ENCODE assay signal across 9 cellular contexts in genomic region chr13:99288069-99288468, GRCh38. TPM values are rescaled to one million over a fixed set of nuclear protein-coding genes. Genes with fewer than 3 reads are reported as not detected.
DNase-seq lines count a peak whose midpoint lies in the region; ATAC-seq, FAIRE-seq and TF ChIP-seq lines count a peak whose summit lies in the region.
"Had no signal": no experiment of that assay in that cellular context is flagged by ENCODE, and none has a peak within 500 bp of the region (broad histone marks: within the 10 kb centered on the region; RNA-seq: fewer than 3 reads in every experiment).

No MANE protein-coding gene starts in this region.

- no peaks in the 10 kb centered on the region for H3K27me3 ChIP-seq in effector memory CD4-positive, alpha-beta T cell (replicated peaks; ENCODE audit: control insufficient read depth, insufficient read depth, low read length, poor library complexity, severe bottlenecking)

- no peaks in the 10 kb centered on the region for H3K4me1 Mint-ChIP-seq in glutamatergic neuron (ENCODE audit: low read depth, unreplicated experiment)

- TF ChIP-seq POLR2A in GM12891 (IDR thresholded peaks at IDR 0.05; ENCODE audit: low read depth, low read length), result no peak

- H3K27ac ChIP-seq in effector memory CD4-positive, alpha-beta T cell (ENCODE audit: insufficient read depth, low read length, poor library complexity, severe bottlenecking), result peak overlapping the region; percentile 42

- H3K27ac Mint-ChIP-seq in glutamatergic neuron (ENCODE audit: unreplicated experiment), result no peak overlapping the region

- peaks cover 59% of the 10 kb centered on the region for H3K4me1 ChIP-seq in effector memory CD4-positive, alpha-beta T cell (ENCODE audit: control insufficient read depth, insufficient read depth, low read length, poor library complexity, severe bottlenecking)

- H3K9me3 Mint-ChIP-seq in glutamatergic neuron (ENCODE audit: unreplicated experiment), result no peaks in the 10 kb centered on the region

- ATAC-seq in GM19468 (IDR thresholded peaks at IDR 0.05; ENCODE audit: extremely low read depth, unreplicated experiment) (peak; percentile 90), HG03460 (IDR thresholded peaks at IDR 0.05; ENCODE audit: unreplicated experiment) (peak; percentile 92)
- ATAC-seq: HCT116 had no signal

- DNase-seq in GM12891 (ENCODE audit: insufficient read length, low spot score) (peak; percentile 23), H4 (ENCODE audit: low spot score) (no peak), glutamatergic neuron (no peak), SHP77 (lab: John Stamatoyannopoulos, UW) (no peak), DMS114 treated with DMSO at 0.1 percent for 48 hours (lab: John Stamatoyannopoulos, UW; ENCODE audit: unreplicated experiment) (no peak)
- no peak for DNase-seq in effector memory CD4-positive, alpha-beta T cell

- H3K36me3 Mint-ChIP-seq in glutamatergic neuron (ENCODE audit: unreplicated experiment), result no peaks in the 10 kb centered on the region

- no peak overlapping the region for H3K4me3 Mint-ChIP-seq in glutamatergic neuron (ENCODE audit: unreplicated experiment)

- H3K27me3 Mint-ChIP-seq in glutamatergic neuron (ENCODE audit: unreplicated experiment), result peaks cover 3% of the 10 kb centered on the region

- peaks cover 4% of the 10 kb centered on the region for H3K36me3 ChIP-seq in effector memory CD4-positive, alpha-beta T cell (ENCODE audit: control insufficient read depth, insufficient read depth, low read length)

- H3K9me3 ChIP-seq in effector memory CD4-positive, alpha-beta T cell (ENCODE audit: control insufficient read depth, low read length), result no peaks in the 10 kb centered on the region

- no peak for TF ChIP-seq CTCF in glutamatergic neuron (IDR thresholded peaks at IDR 0.05; ENCODE audit: partially characterized antibody, unreplicated experiment)

- FAIRE-seq in GM12891 (lab: Jason Lieb, UNC), result peak; percentile 85

- no peak overlapping the region for H3K4me3 ChIP-seq in effector memory CD4-positive, alpha-beta T cell (ENCODE audit: insufficient read depth, low read depth, low read length, poor library complexity, severe bottlenecking)

TF ChIP-seq in GM12891, 5 proteins besides CTCF, POLR2A, EP300 and RAD21:
- TF ChIP-seq POLR2AphosphoS5 (IDR thresholded peaks at IDR 0.05; ENCODE audit: low read depth, low read length), result no peak
- TF ChIP-seq PAX5 (IDR thresholded peaks at IDR 0.05; ENCODE audit: insufficient read depth, low read length, severe bottlenecking), result peak; percentile 46
- TF ChIP-seq POU2F2 (IDR thresholded peaks at IDR 0.05; ENCODE audit: low read depth, low read length), result peak; percentile 63; the same call in 1 of the 2 replicates

RNA-seq across cellular contexts. Expression of gene GPR183, which starts 19.1 kb away (rescaled TPM):
- polyA plus RNA-seq in GM12891 (2012; ENCODE audit: low read depth, missing spikeins), result 61.8 TPM
- 0.14 and 0.17 TPM in 2 replicates for total RNA-seq in H4 (2014; rRNA removed; shearing (Covaris generic))
- total RNA-seq in glutamatergic neuron (ENCODE audit: unreplicated experiment), result not detected

RNA-seq across cellular contexts. Expression of gene GPR18, which starts 29.9 kb away (rescaled TPM):
- polyA plus RNA-seq in GM12891 (2012; ENCODE audit: low read depth, missing spikeins), result 2.3 TPM
- not detected in 2 replicates for total RNA-seq in H4 (2014; rRNA removed; shearing (Covaris generic))
- not detected for total RNA-seq in glutamatergic neuron (ENCODE audit: unreplicated experiment)
